In the genomic region with DNA sequence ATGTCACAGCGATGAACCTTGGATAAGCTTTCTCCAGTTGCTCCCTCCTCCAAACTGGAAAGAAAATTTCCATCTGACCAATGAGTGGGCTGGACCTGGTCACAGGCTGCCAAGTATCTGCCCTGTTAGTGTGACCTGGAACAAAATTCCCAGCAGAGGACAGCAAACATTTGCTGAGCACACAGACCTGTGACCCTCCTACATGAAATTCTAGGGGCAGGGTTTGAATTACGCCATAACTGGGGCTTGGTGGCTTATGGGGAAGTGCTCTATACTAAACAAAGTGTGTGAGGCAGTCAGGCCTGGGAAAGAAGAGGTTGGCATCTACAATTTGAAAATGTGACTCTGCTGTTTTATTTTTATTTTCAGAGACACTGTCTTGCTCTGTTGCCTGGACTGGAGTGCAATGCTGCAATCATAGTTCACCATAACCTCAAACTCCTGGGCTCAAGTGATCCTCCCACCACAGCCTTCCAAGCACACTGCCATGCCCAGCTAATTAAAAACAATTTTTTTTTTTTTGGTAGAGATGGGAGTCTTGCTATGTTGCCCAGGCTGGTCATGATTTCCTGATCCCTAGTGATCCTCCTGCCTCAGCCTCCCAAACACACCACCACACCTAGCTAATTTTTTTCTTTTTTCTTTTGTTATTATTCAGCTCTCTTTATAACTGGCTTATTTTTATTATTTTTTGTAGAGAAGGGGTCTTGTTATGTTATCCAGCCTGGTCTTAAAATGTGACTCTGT, we compare ENCODE assay signal across 9 cellular contexts. TPM values are rescaled to one million over a fixed set of nuclear protein-coding genes. Genes with fewer than 3 reads are reported as not detected.
DNase-seq lines count a peak whose midpoint lies in the region; ATAC-seq, FAIRE-seq and TF ChIP-seq lines count a peak whose summit lies in the region.
"Had no signal": no experiment of that assay in that cellular context is flagged by ENCODE, and none has a peak within 500 bp of the region (broad histone marks: within the 10 kb centered on the region; RNA-seq: fewer than 3 reads in every experiment).

No MANE protein-coding gene starts in this region.

- H3K4me3 Mint-ChIP-seq in CD4-positive, alpha-beta T cell = no peak overlapping the region
- H3K4me3 Mint-ChIP-seq in endodermal cell = no peak overlapping the region

- H3K36me3 ChIP-seq in Loucy (ENCODE audit: insufficient read depth, low read length) (no peaks in the 10 kb centered on the region), endodermal cell (ENCODE audit: control insufficient read depth, insufficient read depth, low read length) (no peaks in the 10 kb centered on the region), pancreas (no peaks in the 10 kb centered on the region)

- POLR2A ChIA-PET in CD4-positive, alpha-beta T cell (lab: Charles Lee) = interaction anchor here (0.6 to 3.8 kb wide), 3 partner anchors 9 to 14 kb away, joined by 3 to 37 read pairs (median 18); a partner anchor contains a TSS

- H3K36me3 Mint-ChIP-seq in CD4-positive, alpha-beta T cell (ENCODE audit: low read depth) = peaks cover 10% of the 10 kb centered on the region
- peaks cover 7% of the 10 kb centered on the region for H3K36me3 Mint-ChIP-seq in endodermal cell (ENCODE audit: low read depth)

- CTCF ChIA-PET in CD4-positive, alpha-beta T cell (lab: Charles Lee) = interaction anchor here (0.8 to 1.3 kb wide), 2 partner anchors 15 kb away, joined by 3 to 5 read pairs; no protein-coding TSS in a partner anchor

- peak overlapping the region; percentile 89 for H3K9ac ChIP-seq in Loucy (ENCODE audit: low read depth, low read length, poor library complexity, severe bottlenecking)
- H3K9ac ChIP-seq in endodermal cell (ENCODE audit: extremely low read depth, low read length, poor library complexity, severe bottlenecking) = no peak overlapping the region

- no peaks in the 10 kb centered on the region for H4K20me1 ChIP-seq in Loucy (ENCODE audit: insufficient read depth, low read length, poor library complexity, severe bottlenecking)

- H3K4me3 ChIP-seq in Loucy (ENCODE audit: low read length, poor library complexity, severe bottlenecking) (no peak overlapping the region), endodermal cell (ENCODE audit: low read length) (no peak overlapping the region), pancreas (no peak overlapping the region)

- H3K27me3 Mint-ChIP-seq in CD4-positive, alpha-beta T cell = no peaks in the 10 kb centered on the region
- H3K27me3 Mint-ChIP-seq in endodermal cell (ENCODE audit: insufficient read depth) = no peaks in the 10 kb centered on the region

- FAIRE-seq in pancreas (lab: Jason Lieb, UNC) = no peak
- FAIRE-seq in urothelium cell line (lab: Jason Lieb, UNC) = no peak

- H3K27me3 ChIP-seq in CD4-positive, alpha-beta T cell (ENCODE audit: control insufficient read depth, insufficient read depth, low read length) = no peaks in the 10 kb centered on the region
- H3K27me3 ChIP-seq in Loucy (ENCODE audit: insufficient read depth, low read length, poor library complexity, severe bottlenecking) = no peaks in the 10 kb centered on the region
- no peaks in the 10 kb centered on the region for H3K27me3 ChIP-seq in endodermal cell (ENCODE audit: control insufficient read depth, insufficient read depth, low read length, poor library complexity, severe bottlenecking)
- no peaks in the 10 kb centered on the region for H3K27me3 ChIP-seq in pancreas

- H3K79me2 ChIP-seq in Loucy (ENCODE audit: insufficient read depth, low read length) = peaks cover 16% of the 10 kb centered on the region

- no peak overlapping the region for H3K27ac ChIP-seq in CD4-positive, alpha-beta T cell (ENCODE audit: low read depth, low read length)
- H3K27ac ChIP-seq in endodermal cell (ENCODE audit: low read depth, low read length) (no peak overlapping the region), pancreas (peak overlapping the region; percentile 38 to 89 (median 66))

- intact Hi-C loops in CD4-positive, alpha-beta T cell (cut with DNase I, micrococcal nuclease) = loop anchor here in 1 of 2 experiments (5.0 kb wide), 1 partner anchor 372 kb away; no protein-coding TSS in a partner anchor
- intact Hi-C loops in pancreas (cut with DNase I) = no loop called here

- TF ChIP-seq CTCF in CD4-positive, alpha-beta T cell (IDR thresholded peaks at IDR 0.05) = no peak
- no peak for TF ChIP-seq CTCF in Loucy (conservative IDR thresholded peaks at IDR 0.05; ENCODE audit: low read length)
- no peak for TF ChIP-seq CTCF in endodermal cell (conservative IDR thresholded peaks at IDR 0.05)
- TF ChIP-seq CTCF in pancreas (IDR thresholded peaks at IDR 0.05) = no peak

- H3K9me3 ChIP-seq in CD4-positive, alpha-beta T cell (ENCODE audit: control insufficient read depth, low read length) = no peaks in the 10 kb centered on the region
- H3K9me3 ChIP-seq in Loucy (ENCODE audit: insufficient read depth, low read depth, low read length) (no peaks in the 10 kb centered on the region), endodermal cell (ENCODE audit: control insufficient read depth, low read length) (no peaks in the 10 kb centered on the region), pancreas (no peaks in the 10 kb centered on the region)

- H3K4me1 Mint-ChIP-seq in CD4-positive, alpha-beta T cell (ENCODE audit: low read depth) = peaks cover 78% of the 10 kb centered on the region
- peaks cover 8% of the 10 kb centered on the region for H3K4me1 Mint-ChIP-seq in endodermal cell

- H3F3A ChIP-seq in Loucy (ENCODE audit: low read depth) = peaks cover 29% of the 10 kb centered on the region

- peak overlapping the region; percentile 40 for H3K27ac Mint-ChIP-seq in CD4-positive, alpha-beta T cell
- peak overlapping the region; percentile 19 for H3K27ac Mint-ChIP-seq in endodermal cell

- peak overlapping the region; percentile 85 for H3K4me2 ChIP-seq in Loucy (ENCODE audit: low read depth, low read length, poor library complexity, severe bottlenecking)

- no peak for ATAC-seq in CD4-positive, alpha-beta T cell (ENCODE audit: poor library complexity)
- peak; percentile 71 to 80 (median 75) for ATAC-seq in pancreas
- no peak for ATAC-seq in GM18909 (IDR thresholded peaks at IDR 0.05; ENCODE audit: poor library complexity, unreplicated experiment)

- H3K4me1 ChIP-seq in Loucy (ENCODE audit: insufficient read depth, low read length, poor library complexity, severe bottlenecking) (peaks cover 83% of the 10 kb centered on the region), endodermal cell (ENCODE audit: control insufficient read depth, insufficient read depth, low read length) (peaks cover 4% of the 10 kb centered on the region), pancreas (peaks cover 32 to 87% (median 71%) of the 10 kb centered on the region in 3 donors)

- H3K9me3 Mint-ChIP-seq in CD4-positive, alpha-beta T cell = no peaks in the 10 kb centered on the region
- no peaks in the 10 kb centered on the region for H3K9me3 Mint-ChIP-seq in endodermal cell

- WGBS in endodermal cell (ENCODE audit: insufficient coverage in 1 of 2, insufficient read length in 1 of 2), 2 experiments = 97 to 100% methylated on average over 2 of the region's 2 CpGs
- whole genome bisulfite sequencing in pancreas, 2 donors = 23 to 32% methylated on average over 2 of the region's 2 CpGs

- no peak for DNase-seq in CD4-positive, alpha-beta T cell
- DNase-seq in endodermal cell (no peak), pancreas (peak in 5 of 6 donors; percentile 67 to 89 (median 84)), urothelium cell line (ENCODE audit: low spot score) (no peak), globus pallidus (ENCODE audit: low spot score) (no peak), iPS-NIHi7 (ENCODE audit: extremely low spot score) (no peak)
- DNase-seq: stimulated activated CD4-positive, alpha-beta T cell treated with anti-CD3 and anti-CD28 coated beads, Interleukin-2, amount 100 ng/mL, for 24 hours had no signal

- H2AFZ ChIP-seq in Loucy (ENCODE audit: low read length) = no peak overlapping the region

- H3K9me2 ChIP-seq in Loucy (replicated peaks; ENCODE audit: low read depth, low read length) = no peaks in the 10 kb centered on the region

RNA-seq across cellular contexts. Expression of a gene that starts 13.6 kb away (rescaled TPM):
- total RNA-seq in CD4-positive, alpha-beta T cell = 100 to 1,000 TPM; 180 to 190 TPM
- total RNA-seq in endodermal cell (100 to 1,000 TPM; 103 to 111 TPM), pancreas (100 to 1,000 TPM; 505 to 974 (median 718) TPM)
- polyA plus RNA-seq in endodermal cell (2013, experiment 1 of 2) = 111 TPM
- polyA plus RNA-seq in endodermal cell (2013, experiment 2 of 2) = 100 TPM
- polyA plus RNA-seq in pancreas = 100 to 1,000 TPM; 178 to 250 TPM

RNA-seq across cellular contexts. Expression of a gene that starts 41.5 kb away (rescaled TPM):
- total RNA-seq in CD4-positive, alpha-beta T cell = 10 to 100 TPM; 14.2 to 16.1 TPM
- total RNA-seq in endodermal cell (10 to 100 TPM; 40.9 TPM), pancreas (10 to 100 TPM in 3 of 6 donors, 1 to 10 TPM in 3; 7.8 to 15.7 (median 10.0) TPM)
- 25.1 TPM for polyA plus RNA-seq in endodermal cell (2013, experiment 1 of 2)
- polyA plus RNA-seq in endodermal cell (2013, experiment 2 of 2) = 24.6 TPM
- 1 to 10 TPM; 5.1 to 5.3 TPM for polyA plus RNA-seq in pancreas

Comparison
In these comparisons a context has a peak if more than half of its experiments do, and no peak if none do; other contexts are left out.
1. ATAC-seq: peak in pancreas (4 of 4); none in CD4-positive, alpha-beta T cell (single experiment) and GM18909 (single experiment).
2. DNase-seq: peak in pancreas (5 of 6); none in CD4-positive, alpha-beta T cell (0 of 10), endodermal cell (single experiment), urothelium cell line (single experiment), globus pallidus (single experiment) and iPS-NIHi7 (single experiment).
3. H3K27ac ChIP-seq: peak in pancreas (4 of 4); none in CD4-positive, alpha-beta T cell (single experiment) and endodermal cell (single experiment).